Comparison of ENCODE assay signal across 8 cellular contexts in the genomic region with DNA sequence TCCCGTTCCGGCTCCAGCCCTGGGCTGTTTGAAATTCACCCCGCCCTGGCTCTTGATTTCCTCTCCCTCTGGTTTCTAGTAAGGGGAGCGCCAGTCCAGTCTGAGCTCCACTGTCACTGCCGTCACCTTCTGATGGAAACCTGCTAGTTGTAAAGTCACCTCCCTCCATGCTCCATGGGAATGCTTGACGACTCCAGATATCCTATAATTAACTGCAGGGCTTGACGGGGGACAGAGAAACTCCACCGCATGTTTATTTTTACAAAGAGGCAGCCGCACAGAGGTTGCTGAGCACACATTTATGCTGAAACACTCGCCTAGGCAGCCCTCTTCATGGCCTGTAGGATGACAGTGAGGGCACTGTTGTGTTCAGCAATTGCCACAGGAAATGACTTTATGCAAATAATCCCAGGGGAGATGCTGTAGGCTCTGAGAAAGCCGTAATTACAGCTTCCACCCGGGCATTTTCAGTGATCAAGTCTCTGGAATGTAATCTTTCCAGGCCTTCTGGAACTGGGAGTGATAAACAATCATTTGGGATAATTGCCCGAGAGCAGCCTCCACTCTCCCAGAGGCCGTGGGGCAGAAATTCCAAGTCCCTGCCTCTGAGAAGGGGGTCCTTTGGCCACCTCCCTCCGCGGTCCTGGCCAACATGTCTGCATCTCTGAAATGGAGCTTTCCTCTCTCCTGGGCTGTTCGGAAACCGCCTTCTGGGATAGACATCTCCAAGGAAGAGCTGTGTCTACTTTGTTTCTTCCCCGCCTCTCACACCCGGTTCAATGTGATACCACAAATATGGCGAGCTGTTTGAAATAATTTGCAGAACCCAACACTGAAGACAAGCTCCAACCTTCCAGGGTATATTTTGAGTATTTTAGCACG.
DNase-seq lines count a peak whose midpoint lies in the region; ATAC-seq and TF ChIP-seq lines count a peak whose summit lies in the region.

No MANE protein-coding gene starts in this region.

- no peaks in the 10 kb centered on the region for H3K27me3 ChIP-seq in CD4-positive, CD25-positive, alpha-beta regulatory T cell (ENCODE audit: control insufficient read depth, insufficient read depth, low read length)
- H3K27me3 ChIP-seq in rectal smooth muscle tissue (ENCODE audit: control insufficient read depth, insufficient read depth, low read length) (no peaks in the 10 kb centered on the region), HAP-1 (ENCODE audit: low read depth) (no peaks in the 10 kb centered on the region)

- DNase-seq in CD4-positive, CD25-positive, alpha-beta regulatory T cell: no peak
- peak; percentile 60 for DNase-seq in choroid plexus epithelial cell (ENCODE audit: low read depth)
- no peak for DNase-seq in HAP-1 (ENCODE audit: low spot score in 2 of 2)
- DNase-seq in T-helper 9 cell: no peak
- DNase-seq in ureter (ENCODE audit: low spot score): no peak

- no peaks in the 10 kb centered on the region for H3K36me3 Mint-ChIP-seq in CD4-positive, CD25-positive, alpha-beta regulatory T cell

- peaks cover 7 to 17% (median 9%) of the 10 kb centered on the region in 4 donors for H3K4me1 Mint-ChIP-seq in CD4-positive, CD25-positive, alpha-beta regulatory T cell

- no peak for ATAC-seq in CD4-positive, CD25-positive, alpha-beta regulatory T cell (ENCODE audit: low read depth in 2 of 2)
- ATAC-seq in GM19324 (IDR thresholded peaks at IDR 0.05; ENCODE audit: low FRiP score, unreplicated experiment) (peak; percentile 84), HG03159 (IDR thresholded peaks at IDR 0.05; ENCODE audit: unreplicated experiment) (peak; percentile 77)

- no peak overlapping the region for H3K27ac Mint-ChIP-seq in CD4-positive, CD25-positive, alpha-beta regulatory T cell

- H3K27ac ChIP-seq in CD4-positive, CD25-positive, alpha-beta regulatory T cell (ENCODE audit: insufficient read depth, low read length, poor library complexity, severe bottlenecking): no peak overlapping the region
- H3K27ac ChIP-seq in rectal smooth muscle tissue (ENCODE audit: low read depth, low read length): no peak overlapping the region

- H3K4me3 ChIP-seq in CD4-positive, CD25-positive, alpha-beta regulatory T cell (ENCODE audit: low read depth, low read length): peak overlapping the region; percentile 39
- H3K4me3 ChIP-seq in choroid plexus epithelial cell (ENCODE audit: low read depth, low read length) (no peak overlapping the region), rectal smooth muscle tissue (ENCODE audit: low read length) (no peak overlapping the region), HAP-1 (no peak overlapping the region)

- H3K4me1 ChIP-seq in CD4-positive, CD25-positive, alpha-beta regulatory T cell (ENCODE audit: control insufficient read depth, insufficient read depth, low read length, poor library complexity, severe bottlenecking): peaks cover 10% of the 10 kb centered on the region
- H3K4me1 ChIP-seq in rectal smooth muscle tissue (ENCODE audit: control insufficient read depth, insufficient read depth, low read length): peaks cover 7% of the 10 kb centered on the region
- H3K4me1 ChIP-seq in HAP-1: no peaks in the 10 kb centered on the region

- peaks cover 0 to 10% (median 3%) of the 10 kb centered on the region in 7 donors for H3K9me3 Mint-ChIP-seq in CD4-positive, CD25-positive, alpha-beta regulatory T cell

- H3K36me3 ChIP-seq in CD4-positive, CD25-positive, alpha-beta regulatory T cell (ENCODE audit: control insufficient read depth, insufficient read depth, low read length): no peaks in the 10 kb centered on the region
- H3K36me3 ChIP-seq in rectal smooth muscle tissue (ENCODE audit: control insufficient read depth, insufficient read depth, low read length) (no peaks in the 10 kb centered on the region), HAP-1 (replicated peaks) (no peaks in the 10 kb centered on the region)

- in situ Hi-C loops in HAP-1 (cut with MboI; ENCODE audit: low sequenced_read_pairs): no loop called here

- no peaks in the 10 kb centered on the region for H3K9me3 ChIP-seq in CD4-positive, CD25-positive, alpha-beta regulatory T cell (ENCODE audit: control insufficient read depth in 2 of 2, low read length in 2 of 2)
- peaks cover 4% of the 10 kb centered on the region; the same call in 1 of the 2 replicates for H3K9me3 ChIP-seq in HAP-1

- H3K9ac ChIP-seq in rectal smooth muscle tissue (ENCODE audit: low read length): peak overlapping the region; percentile 6

- H3K4me3 Mint-ChIP-seq in CD4-positive, CD25-positive, alpha-beta regulatory T cell: no peak overlapping the region

- no peaks in the 10 kb centered on the region for H3K27me3 Mint-ChIP-seq in CD4-positive, CD25-positive, alpha-beta regulatory T cell

- TF ChIP-seq CTCF in choroid plexus epithelial cell (conservative IDR thresholded peaks at IDR 0.05; ENCODE audit: low read depth, low read length): peak; percentile 8

Comparison
In these comparisons a context has a peak if more than half of its experiments do, and no peak if none do; other contexts are left out.
1. ATAC-seq: peak in GM19324 (single experiment) and HG03159 (single experiment); none in CD4-positive, CD25-positive, alpha-beta regulatory T cell (0 of 2).